In genomic region chr14:77268989-77269595, GRCh38 we compare ENCODE assay signal across 1 cellular context.
TF ChIP-seq lines count a peak whose summit lies in the region.

No MANE protein-coding gene starts in this region.

TF ChIP-seq in H1, 55 proteins besides CTCF, POLR2A, EP300 and RAD21:
- TF ChIP-seq CBX5 (IDR thresholded peaks at IDR 0.05; ENCODE audit: low read depth, low read length), result no peak
- TF ChIP-seq EZH2 (IDR thresholded peaks at IDR 0.05; ENCODE audit: low read depth, low read length, severe bottlenecking), result no peak
- TF ChIP-seq CREB1 (IDR thresholded peaks at IDR 0.05), result no peak
TF ChIP-seq in H1: peak in this region for 0.
